8 cellular contexts compared by ENCODE assay signal in the genomic region with DNA sequence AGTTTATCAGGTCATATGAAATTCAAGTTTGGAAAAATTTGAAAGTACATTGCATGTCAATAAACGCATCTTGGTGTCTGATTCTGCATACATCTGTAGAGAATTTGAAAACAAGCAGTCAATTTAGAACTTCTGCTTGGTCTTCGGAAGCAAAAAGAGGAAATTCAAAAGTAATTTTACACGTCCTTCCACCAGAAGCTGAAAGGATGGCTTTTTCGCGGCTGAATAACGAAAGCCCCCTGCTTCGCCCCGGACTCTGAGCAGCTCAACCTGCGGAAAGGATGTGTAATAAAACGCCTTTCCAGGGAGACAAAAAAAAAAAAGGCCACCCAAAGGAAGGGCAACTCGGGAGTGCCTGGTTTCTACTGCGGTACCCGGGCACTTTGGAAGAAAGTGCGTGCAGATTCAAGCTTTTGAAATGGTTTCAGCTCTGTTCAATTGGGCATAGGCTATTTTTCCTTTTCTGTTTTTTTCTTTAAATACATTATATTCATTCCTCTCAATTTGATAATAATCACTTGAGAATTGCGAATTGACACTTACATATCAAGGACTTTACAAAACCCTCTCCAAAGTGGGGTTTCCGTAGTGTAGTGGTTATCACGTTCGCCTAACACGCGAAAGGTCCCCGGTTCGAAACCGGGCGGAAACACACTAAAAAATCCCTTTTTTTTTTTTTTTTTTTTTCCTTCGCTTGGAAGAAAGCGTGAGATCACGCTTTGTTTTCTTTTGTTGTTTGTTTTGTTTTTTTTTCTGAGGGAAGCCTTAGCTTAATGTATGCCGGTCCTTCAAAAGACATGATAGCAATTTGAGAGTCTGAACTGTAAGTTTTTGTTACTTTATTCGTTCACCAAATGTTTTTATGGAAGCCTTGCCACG. TPM values are rescaled to one million over a fixed set of nuclear protein-coding genes. Genes with fewer than 3 reads are reported as not detected.
DNase-seq lines count a peak whose midpoint lies in the region; ATAC-seq, FAIRE-seq and TF ChIP-seq lines count a peak whose summit lies in the region.

No MANE protein-coding gene starts in this region.

- H3K4me2 ChIP-seq in HepG2 (ENCODE audit: low read depth, low read length), result peak overlapping the region; percentile 92

- in situ Hi-C loops in HepG2 (cut with HindIII; ENCODE audit: extremely low pct_ligation_motif_present, low pct_unique_long_range_greater_than_20kb), result no loop called here

- H3K27me3 ChIP-seq in dorsolateral prefrontal cortex (no peaks in the 10 kb centered on the region), HepG2 (ENCODE audit: control insufficient read depth in 1 of 2, insufficient read depth in 2 of 2, low read length in 2 of 2) (peaks cover 0 to 3% of the 10 kb centered on the region in 2 experiments; a peak in 1 of 5 replicates)

- TF ChIP-seq RAD21 in HepG2 (CRISPR knock-in tag; IDR thresholded peaks at IDR 0.05), result no peak

- peak overlapping the region; percentile 95 for H3K4me3 Mint-ChIP-seq in activated CD4-positive, alpha-beta T cell treated with anti-CD3 and anti-CD28 coated beads, Interleukin-2, amount 10 ng/mL, durations not matched to agents 7 days and 5 days

- CTCF ChIA-PET in activated CD4-positive, alpha-beta T cell treated with anti-CD3 and anti-CD28 coated beads, Interleukin-2, amount 10 ng/mL, durations not matched to agents 7 days and 5 days (lab: Charles Lee), result interaction anchor here (0.6 to 2.6 kb wide), 7 partner anchors 8 to 283 kb away, joined by 3 to 5 read pairs (median 3); a partner anchor contains a TSS
- CTCF ChIA-PET in HepG2 (lab: Yijun Ruan, JAX; ENCODE audit: low intra/inter-chr PET ratio, low total read pairs), result no interaction called here

- POLR2A ChIA-PET in activated CD4-positive, alpha-beta T cell treated with anti-CD3 and anti-CD28 coated beads, Interleukin-2, amount 10 ng/mL, durations not matched to agents 7 days and 5 days (lab: Charles Lee), result no interaction called here
- POLR2A ChIA-PET in HepG2 (lab: Yijun Ruan, JAX), result interaction anchor here (0.7 to 2.6 kb wide), 4 partner anchors 8 to 306 kb away, joined by 3 to 29 read pairs (median 4); a partner anchor contains a TSS

- no peak for TF ChIP-seq POLR2A in HepG2 (IDR thresholded peaks at IDR 0.05; ENCODE audit: insufficient read depth in 1 of 2, low read depth in 2 of 2, low read length in 2 of 2)

- peak overlapping the region; percentile 93 for H2AFZ ChIP-seq in HepG2 (ENCODE audit: low read length)

- peaks cover 18% of the 10 kb centered on the region for H3K36me3 Mint-ChIP-seq in activated CD4-positive, alpha-beta T cell treated with anti-CD3 and anti-CD28 coated beads, Interleukin-2, amount 10 ng/mL, durations not matched to agents 7 days and 5 days (ENCODE audit: low read depth)

- BruUV-seq in HepG2 (replicated peaks; lab: Mats Ljungman, UMichigan), result no TSS peak

- peak; percentile 82 for DNase-seq in DMS79 (lab: John Stamatoyannopoulos, UW)
- DNase-seq in NCI-H69 (lab: John Stamatoyannopoulos, UW), result peak; percentile 95
- DNase-seq in activated CD4-positive, alpha-beta T cell treated with anti-CD3 and anti-CD28 coated beads, Interleukin-2, amount 10 ng/mL, durations not matched to agents 7 days and 5 days, result peak; percentile 79
- peak in 4 of 10 donors; percentile 19 to 47 (median 44) for DNase-seq in dorsolateral prefrontal cortex
- peak; percentile 79 for DNase-seq in HepG2 (ENCODE audit: low spot score)
- DNase-seq in stimulated activated CD4-positive, alpha-beta T cell treated with anti-CD3 and anti-CD28 coated beads, Interleukin-4, amount 100 ng/mL, for 4 hours, result peak; percentile 40 to 52

- ATAC-seq in HG03469 (IDR thresholded peaks at IDR 0.05; ENCODE audit: unreplicated experiment) (peak; percentile 21), HepG2 (peak; percentile 14), GM19455 (IDR thresholded peaks at IDR 0.05; ENCODE audit: unreplicated experiment) (no peak)

- H3K36me3 ChIP-seq in HepG2 (replicated peaks in 1 of 2; ENCODE audit: control insufficient read depth in 1 of 2, insufficient read depth in 2 of 2, low read length in 2 of 2), result peaks cover 2 to 8% of the 10 kb centered on the region in 2 experiments

- 1% methylated on average over 30 of the region's 30 CpGs for WGBS in HepG2 (ENCODE audit: low lambda C conversion rate)

- no peaks in the 10 kb centered on the region for H3K9me3 Mint-ChIP-seq in activated CD4-positive, alpha-beta T cell treated with anti-CD3 and anti-CD28 coated beads, Interleukin-2, amount 10 ng/mL, durations not matched to agents 7 days and 5 days

- no peak; a peak in 1 of 4 replicates for TF ChIP-seq EP300 in HepG2 (IDR thresholded peaks at IDR 0.05; ENCODE audit: low read depth in 2 of 2, low read length in 2 of 2)
- no peak for TF ChIP-seq EP300 in HepG2 (CRISPR knock-in tag; IDR thresholded peaks at IDR 0.05; ENCODE audit: borderline replicate concordance)

- H3K9me3 ChIP-seq in HepG2 (ENCODE audit: low read length), result no peaks in the 10 kb centered on the region

- no peaks in the 10 kb centered on the region for H4K20me1 ChIP-seq in HepG2 (ENCODE audit: insufficient read depth, low read length)

- peaks cover 43% of the 10 kb centered on the region for H3K4me1 Mint-ChIP-seq in activated CD4-positive, alpha-beta T cell treated with anti-CD3 and anti-CD28 coated beads, Interleukin-2, amount 10 ng/mL, durations not matched to agents 7 days and 5 days

- H3K79me2 ChIP-seq in HepG2 (ENCODE audit: insufficient read depth, low read length), result peaks cover 30% of the 10 kb centered on the region

- H3K27ac ChIP-seq in dorsolateral prefrontal cortex (peak overlapping the region; percentile 91 to 100 (median 99)), HepG2 (ENCODE audit: extremely low read length, insufficient read depth, low read length) (peak overlapping the region; percentile 94)

- H3K27me3 Mint-ChIP-seq in activated CD4-positive, alpha-beta T cell treated with anti-CD3 and anti-CD28 coated beads, Interleukin-2, amount 10 ng/mL, durations not matched to agents 7 days and 5 days, result no peaks in the 10 kb centered on the region

- TF ChIP-seq CTCF in dorsolateral prefrontal cortex (IDR thresholded peaks at IDR 0.05 in 54 of 56, conservative IDR thresholded peaks at IDR 0.05 in 2 of 56; ENCODE audit: low read depth in 1 of 56, partially characterized antibody in 56 of 56), result peak in 9 of 56 donors; percentile 10 to 25 (median 18)
- no peak for TF ChIP-seq CTCF in HepG2 (CRISPR knock-in tag; IDR thresholded peaks at IDR 0.05)

- intact Hi-C loops in dorsolateral prefrontal cortex (cut with DNase I) (loop anchor here in 1 of 2 donors (2.0 to 5.0 kb wide), 2 partner anchors 195 to 450 kb away; a partner anchor contains a TSS), HepG2 (cut with micrococcal nuclease; ENCODE audit: unreplicated experiment) (loop anchor here (1.0 to 5.0 kb wide), 3 partner anchors 9 to 910 kb away; no protein-coding TSS in a partner anchor)

- FAIRE-seq in HepG2 (lab: Jason Lieb, UNC), result peak; percentile 40

- H3K4me3 ChIP-seq in dorsolateral prefrontal cortex, result peak overlapping the region; percentile 71 to 100 (median 92)
- H3K4me3 ChIP-seq in HepG2 (replicated peaks in 1 of 3; ENCODE audit: insufficient read depth in 1 of 3, low read depth in 2 of 3, low read length in 3 of 3), result peak overlapping the region; percentile 89 to 99 (median 98)

- peak overlapping the region; percentile 100 for H3K27ac Mint-ChIP-seq in activated CD4-positive, alpha-beta T cell treated with anti-CD3 and anti-CD28 coated beads, Interleukin-2, amount 10 ng/mL, durations not matched to agents 7 days and 5 days

- peaks cover 20% of the 10 kb centered on the region for H3K4me1 ChIP-seq in HepG2 (ENCODE audit: insufficient read depth, low read length)

- peak overlapping the region; percentile 92 for H3K9ac ChIP-seq in HepG2 (ENCODE audit: insufficient read depth, low read depth, low read length)

RNA-seq across cellular contexts. Expression of a gene that starts 1.3 kb away (rescaled TPM):
- 10 to 100 TPM; 14.8 to 16.4 TPM for total RNA-seq in activated CD4-positive, alpha-beta T cell treated with anti-CD3 and anti-CD28 coated beads, Interleukin-2, amount 10 ng/mL, durations not matched to agents 7 days and 5 days
- total RNA-seq in dorsolateral prefrontal cortex (10 to 100 TPM in 118 of 120 experiments, 1 to 10 TPM in 2; 9.5 to 20.4 (median 13.4) TPM), HepG2 (2016; rRNA removed; fragmentation: Illumina TruSeq; extraction: Trizol) (17.6 and 23.7 TPM in 2 replicates)
- 3.2 and 3.3 TPM in 2 replicates for total RNA-seq in HepG2 (2016; cell fraction: cytosol; rRNA removed; fragmentation: Illumina TruSeq; extraction: Trizol; ENCODE audit: low read depth)
- 15.9 and 24.4 TPM in 2 replicates for total RNA-seq in HepG2 (2016; cell fraction: insoluble cytoplasmic fraction; rRNA removed; fragmentation: Illumina TruSeq; extraction: Trizol)
- total RNA-seq in HepG2 (2016; cell fraction: membrane; rRNA removed; fragmentation: Illumina TruSeq; extraction: Trizol), result 7.9 and 9.4 TPM in 2 replicates
- 16.4 and 19.9 TPM in 2 replicates for total RNA-seq in HepG2 (2016; cell fraction: nucleus; rRNA removed; fragmentation: Illumina TruSeq; extraction: Trizol)
- 8.7 and 10.4 TPM in 2 replicates for polyA plus RNA-seq in HepG2 (2011; rRNA removed)
- 3.4 and 4.8 TPM in 2 replicates for polyA plus RNA-seq in HepG2 (2011; cell fraction: cytosol; rRNA removed)
- 7.6 and 7.8 TPM in 2 replicates for polyA plus RNA-seq in HepG2 (2011; cell fraction: nucleus; rRNA removed)
- polyA plus RNA-seq in HepG2 (2012), result 8.0 and 8.3 TPM in 2 replicates
- 1.8 TPM in 2 replicates for polyA plus RNA-seq in HepG2 (2016; cell fraction: cytosol; fragmentation: Illumina TruSeq; extraction: Trizol; ENCODE audit: low read depth)
- 14.0 and 15.4 TPM in 2 replicates for polyA plus RNA-seq in HepG2 (2016; cell fraction: insoluble cytoplasmic fraction; fragmentation: Illumina TruSeq; extraction: Trizol; ENCODE audit: low read depth)
- 3.1 and 3.5 TPM in 2 replicates for polyA plus RNA-seq in HepG2 (2016; cell fraction: membrane; fragmentation: Illumina TruSeq; extraction: Trizol; ENCODE audit: low read depth)
- 18.9 and 19.7 TPM in 2 replicates for polyA plus RNA-seq in HepG2 (2016; cell fraction: nucleus; fragmentation: Illumina TruSeq; extraction: Trizol; ENCODE audit: insufficient read depth, low read depth)
- 5.0 and 6.9 TPM in 2 replicates for polyA minus RNA-seq in HepG2 (2011; rRNA and poly(A)+ RNA removed; ENCODE audit: low replicate concordance)
- polyA minus RNA-seq in HepG2 (2011; cell fraction: cytosol; rRNA and poly(A)+ RNA removed), result 10.0 and 11.1 TPM in 2 replicates
- 38.5 and 43.5 TPM in 2 replicates for polyA minus RNA-seq in HepG2 (2011; cell fraction: nucleus; rRNA and poly(A)+ RNA removed)

RNA-seq across cellular contexts. Expression of a gene that starts 2.5 kb away (rescaled TPM):
- total RNA-seq in activated CD4-positive, alpha-beta T cell treated with anti-CD3 and anti-CD28 coated beads, Interleukin-2, amount 10 ng/mL, durations not matched to agents 7 days and 5 days, result under 1 TPM; 0.20 to 0.23 TPM
- 10 to 100 TPM in 3 of 120 experiments, 1 to 10 TPM in 111, under 1 TPM in 6; 0.67 to 18.0 (median 2.1) TPM for total RNA-seq in dorsolateral prefrontal cortex
- total RNA-seq in HepG2 (2016; rRNA removed; fragmentation: Illumina TruSeq; extraction: Trizol), result 0.97 and 1.1 TPM in 2 replicates
- total RNA-seq in HepG2 (2016; cell fraction: cytosol; rRNA removed; fragmentation: Illumina TruSeq; extraction: Trizol; ENCODE audit: low read depth), result 0.18 TPM in 1 of 2 replicates, not detected in the other
- total RNA-seq in HepG2 (2016; cell fraction: insoluble cytoplasmic fraction; rRNA removed; fragmentation: Illumina TruSeq; extraction: Trizol), result 1.0 and 1.5 TPM in 2 replicates
- 0.80 and 0.90 TPM in 2 replicates for total RNA-seq in HepG2 (2016; cell fraction: membrane; rRNA removed; fragmentation: Illumina TruSeq; extraction: Trizol)
- 0.88 and 1.0 TPM in 2 replicates for total RNA-seq in HepG2 (2016; cell fraction: nucleus; rRNA removed; fragmentation: Illumina TruSeq; extraction: Trizol)
- 0.42 and 0.47 TPM in 2 replicates for polyA plus RNA-seq in HepG2 (2011; rRNA removed)
- polyA plus RNA-seq in HepG2 (2011; cell fraction: cytosol; rRNA removed), result 0.24 and 0.41 TPM in 2 replicates
- 0.32 and 0.35 TPM in 2 replicates for polyA plus RNA-seq in HepG2 (2011; cell fraction: nucleus; rRNA removed)
- polyA plus RNA-seq in HepG2 (2012), result 0.44 and 0.47 TPM in 2 replicates
- 0.10 and 0.23 TPM in 2 replicates for polyA plus RNA-seq in HepG2 (2016; cell fraction: cytosol; fragmentation: Illumina TruSeq; extraction: Trizol; ENCODE audit: low read depth)
- polyA plus RNA-seq in HepG2 (2016; cell fraction: insoluble cytoplasmic fraction; fragmentation: Illumina TruSeq; extraction: Trizol; ENCODE audit: low read depth), result 1.4 and 1.7 TPM in 2 replicates
- 0.24 and 0.34 TPM in 2 replicates for polyA plus RNA-seq in HepG2 (2016; cell fraction: membrane; fragmentation: Illumina TruSeq; extraction: Trizol; ENCODE audit: low read depth)
- polyA plus RNA-seq in HepG2 (2016; cell fraction: nucleus; fragmentation: Illumina TruSeq; extraction: Trizol; ENCODE audit: insufficient read depth, low read depth), result 0.53 and 0.83 TPM in 2 replicates
- 2.0 and 4.0 TPM in 2 replicates for polyA minus RNA-seq in HepG2 (2011; rRNA and poly(A)+ RNA removed; ENCODE audit: low replicate concordance)
- 0.40 TPM in 1 of 2 replicates, not detected in the other for polyA minus RNA-seq in HepG2 (2011; cell fraction: cytosol; rRNA and poly(A)+ RNA removed)
- 0.77 and 1.2 TPM in 2 replicates for polyA minus RNA-seq in HepG2 (2011; cell fraction: nucleus; rRNA and poly(A)+ RNA removed)

RNA-seq across cellular contexts. Expression of a gene that starts 7.0 kb away (rescaled TPM):
- total RNA-seq in activated CD4-positive, alpha-beta T cell treated with anti-CD3 and anti-CD28 coated beads, Interleukin-2, amount 10 ng/mL, durations not matched to agents 7 days and 5 days, result 1 to 10 TPM; 1.8 to 4.6 TPM
- total RNA-seq in dorsolateral prefrontal cortex, result 10 to 100 TPM in 10 of 120 experiments, 1 to 10 TPM in 68, not detected in 42; 1.6 to 15.3 (median 4.5) TPM
- 8.4 and 74.6 TPM in 2 replicates for total RNA-seq in HepG2 (2016; rRNA removed; fragmentation: Illumina TruSeq; extraction: Trizol)
- 1,250 and 1,324 TPM in 2 replicates for total RNA-seq in HepG2 (2016; cell fraction: cytosol; rRNA removed; fragmentation: Illumina TruSeq; extraction: Trizol; ENCODE audit: low read depth)
- total RNA-seq in HepG2 (2016; cell fraction: insoluble cytoplasmic fraction; rRNA removed; fragmentation: Illumina TruSeq; extraction: Trizol), result 7.8 and 74.2 TPM in 2 replicates
- 139 and 180 TPM in 2 replicates for total RNA-seq in HepG2 (2016; cell fraction: membrane; rRNA removed; fragmentation: Illumina TruSeq; extraction: Trizol)
- total RNA-seq in HepG2 (2016; cell fraction: nucleus; rRNA removed; fragmentation: Illumina TruSeq; extraction: Trizol), result 220 and 224 TPM in 2 replicates
- polyA plus RNA-seq in HepG2 (2011; rRNA removed), result 1.3 and 2.9 TPM in 2 replicates
- 0.36 and 3.5 TPM in 2 replicates for polyA plus RNA-seq in HepG2 (2011; cell fraction: cytosol; rRNA removed)
- 54.4 and 69.0 TPM in 2 replicates for polyA plus RNA-seq in HepG2 (2011; cell fraction: nucleus; rRNA removed)
- 0.50 TPM in 1 of 2 replicates, not detected in the other for polyA plus RNA-seq in HepG2 (2012)
- polyA plus RNA-seq in HepG2 (2016; cell fraction: cytosol; fragmentation: Illumina TruSeq; extraction: Trizol; ENCODE audit: low read depth), result 2.4 and 2.5 TPM in 2 replicates
- not detected in 2 replicates for polyA plus RNA-seq in HepG2 (2016; cell fraction: insoluble cytoplasmic fraction; fragmentation: Illumina TruSeq; extraction: Trizol; ENCODE audit: low read depth)
- polyA plus RNA-seq in HepG2 (2016; cell fraction: membrane; fragmentation: Illumina TruSeq; extraction: Trizol; ENCODE audit: low read depth), result not detected in 2 replicates
- 1.3 TPM in 1 of 2 replicates, not detected in the other for polyA plus RNA-seq in HepG2 (2016; cell fraction: nucleus; fragmentation: Illumina TruSeq; extraction: Trizol; ENCODE audit: insufficient read depth, low read depth)
- 114 and 221 TPM in 2 replicates for polyA minus RNA-seq in HepG2 (2011; rRNA and poly(A)+ RNA removed; ENCODE audit: low replicate concordance)
- 95.9 and 129 TPM in 2 replicates for polyA minus RNA-seq in HepG2 (2011; cell fraction: cytosol; rRNA and poly(A)+ RNA removed)
- polyA minus RNA-seq in HepG2 (2011; cell fraction: nucleus; rRNA and poly(A)+ RNA removed), result 257 and 332 TPM in 2 replicates

RNA-seq across cellular contexts. Expression of a gene that starts 40.8 kb away (rescaled TPM):
- not detected for total RNA-seq in activated CD4-positive, alpha-beta T cell treated with anti-CD3 and anti-CD28 coated beads, Interleukin-2, amount 10 ng/mL, durations not matched to agents 7 days and 5 days
- total RNA-seq in dorsolateral prefrontal cortex, result 1 to 10 TPM in 17 of 120 experiments, under 1 TPM in 83, not detected in 20; 0.23 to 1.8 (median 0.58) TPM
- total RNA-seq in HepG2 (2016; rRNA removed; fragmentation: Illumina TruSeq; extraction: Trizol), result not detected in 2 replicates
- not detected in 2 replicates for total RNA-seq in HepG2 (2016; cell fraction: cytosol; rRNA removed; fragmentation: Illumina TruSeq; extraction: Trizol; ENCODE audit: low read depth)
- total RNA-seq in HepG2 (2016; cell fraction: insoluble cytoplasmic fraction; rRNA removed; fragmentation: Illumina TruSeq; extraction: Trizol), result not detected in 2 replicates
- total RNA-seq in HepG2 (2016; cell fraction: membrane; rRNA removed; fragmentation: Illumina TruSeq; extraction: Trizol), result not detected in 2 replicates
- total RNA-seq in HepG2 (2016; cell fraction: nucleus; rRNA removed; fragmentation: Illumina TruSeq; extraction: Trizol), result not detected in 2 replicates
- polyA plus RNA-seq in HepG2 (2011; rRNA removed), result not detected in 2 replicates
- polyA plus RNA-seq in HepG2 (2011; cell fraction: cytosol; rRNA removed), result not detected in 2 replicates
- polyA plus RNA-seq in HepG2 (2011; cell fraction: nucleus; rRNA removed), result not detected in 2 replicates
- polyA plus RNA-seq in HepG2 (2012), result not detected in 2 replicates
- not detected in 2 replicates for polyA plus RNA-seq in HepG2 (2016; cell fraction: cytosol; fragmentation: Illumina TruSeq; extraction: Trizol; ENCODE audit: low read depth)
- not detected in 2 replicates for polyA plus RNA-seq in HepG2 (2016; cell fraction: insoluble cytoplasmic fraction; fragmentation: Illumina TruSeq; extraction: Trizol; ENCODE audit: low read depth)
- not detected in 2 replicates for polyA plus RNA-seq in HepG2 (2016; cell fraction: membrane; fragmentation: Illumina TruSeq; extraction: Trizol; ENCODE audit: low read depth)
- polyA plus RNA-seq in HepG2 (2016; cell fraction: nucleus; fragmentation: Illumina TruSeq; extraction: Trizol; ENCODE audit: insufficient read depth, low read depth), result not detected in 2 replicates
- not detected in 2 replicates for polyA minus RNA-seq in HepG2 (2011; rRNA and poly(A)+ RNA removed; ENCODE audit: low replicate concordance)
- not detected in 2 replicates for polyA minus RNA-seq in HepG2 (2011; cell fraction: cytosol; rRNA and poly(A)+ RNA removed)
- polyA minus RNA-seq in HepG2 (2011; cell fraction: nucleus; rRNA and poly(A)+ RNA removed), result not detected in 2 replicates

RNA-seq across cellular contexts. Expression of a gene that starts 40.8 kb away (rescaled TPM):
- 1 to 10 TPM; 3.4 to 4.7 TPM for total RNA-seq in activated CD4-positive, alpha-beta T cell treated with anti-CD3 and anti-CD28 coated beads, Interleukin-2, amount 10 ng/mL, durations not matched to agents 7 days and 5 days
- 10 to 100 TPM in 85 of 120 experiments, 1 to 10 TPM in 35; 4.9 to 20.1 (median 11.4) TPM for total RNA-seq in dorsolateral prefrontal cortex
- not detected in 2 replicates for total RNA-seq in HepG2 (2016; rRNA removed; fragmentation: Illumina TruSeq; extraction: Trizol)
- not detected in 2 replicates for total RNA-seq in HepG2 (2016; cell fraction: cytosol; rRNA removed; fragmentation: Illumina TruSeq; extraction: Trizol; ENCODE audit: low read depth)
- not detected in 2 replicates for total RNA-seq in HepG2 (2016; cell fraction: insoluble cytoplasmic fraction; rRNA removed; fragmentation: Illumina TruSeq; extraction: Trizol)
- total RNA-seq in HepG2 (2016; cell fraction: membrane; rRNA removed; fragmentation: Illumina TruSeq; extraction: Trizol), result not detected in 2 replicates
- total RNA-seq in HepG2 (2016; cell fraction: nucleus; rRNA removed; fragmentation: Illumina TruSeq; extraction: Trizol), result not detected in 2 replicates
- polyA plus RNA-seq in HepG2 (2011; rRNA removed), result not detected in 2 replicates
- not detected in 2 replicates for polyA plus RNA-seq in HepG2 (2011; cell fraction: cytosol; rRNA removed)
- not detected in 2 replicates for polyA plus RNA-seq in HepG2 (2011; cell fraction: nucleus; rRNA removed)
- polyA plus RNA-seq in HepG2 (2012), result 0.11 TPM in 1 of 2 replicates, not detected in the other
- polyA plus RNA-seq in HepG2 (2016; cell fraction: cytosol; fragmentation: Illumina TruSeq; extraction: Trizol; ENCODE audit: low read depth), result not detected in 2 replicates
- not detected in 2 replicates for polyA plus RNA-seq in HepG2 (2016; cell fraction: insoluble cytoplasmic fraction; fragmentation: Illumina TruSeq; extraction: Trizol; ENCODE audit: low read depth)
- not detected in 2 replicates for polyA plus RNA-seq in HepG2 (2016; cell fraction: membrane; fragmentation: Illumina TruSeq; extraction: Trizol; ENCODE audit: low read depth)
- polyA plus RNA-seq in HepG2 (2016; cell fraction: nucleus; fragmentation: Illumina TruSeq; extraction: Trizol; ENCODE audit: insufficient read depth, low read depth), result not detected in 2 replicates
- not detected in 2 replicates for polyA minus RNA-seq in HepG2 (2011; rRNA and poly(A)+ RNA removed; ENCODE audit: low replicate concordance)
- not detected in 2 replicates for polyA minus RNA-seq in HepG2 (2011; cell fraction: cytosol; rRNA and poly(A)+ RNA removed)
- not detected in 2 replicates for polyA minus RNA-seq in HepG2 (2011; cell fraction: nucleus; rRNA and poly(A)+ RNA removed)
